Comparison of ENCODE assay signal across 14 cellular contexts in the genomic region with DNA sequence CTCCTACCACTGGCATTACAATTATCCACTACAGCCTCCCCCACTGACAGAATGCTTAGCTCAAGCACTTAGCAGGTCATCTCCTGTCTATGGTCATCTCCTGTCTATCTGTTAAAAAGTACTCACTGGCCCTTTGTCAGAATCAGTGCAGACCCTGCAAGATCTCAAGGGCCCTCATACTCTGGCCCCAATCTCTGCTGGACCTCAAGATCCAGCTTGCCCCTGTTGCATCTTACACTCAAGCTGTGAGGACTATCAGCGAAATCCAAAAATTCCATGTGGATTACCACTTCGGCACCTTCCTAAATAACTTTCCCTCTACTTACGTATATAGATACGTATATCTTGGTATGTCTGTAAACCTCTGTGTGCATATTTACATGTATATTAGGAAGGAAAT.
A peak's percentile ranks its signal among the peaks of the same experiment; 100 is the strongest.
DNase-seq lines count a peak whose midpoint lies in the region; ATAC-seq and TF ChIP-seq lines count a peak whose summit lies in the region.
"Had no signal": no experiment of that assay in that cellular context is flagged by ENCODE, and none has a peak within 500 bp of the region (broad histone marks: within the 10 kb centered on the region; RNA-seq: fewer than 3 reads in every experiment).

No MANE protein-coding gene starts in this region.

- H3K4me3 ChIP-seq in DND-41 (ENCODE audit: low read depth in 1 of 2, low read length in 2 of 2) (no peak overlapping the region), OCI-LY1 (ENCODE audit: low read depth, low read length, poor library complexity, severe bottlenecking) (no peak overlapping the region), endodermal cell (ENCODE audit: low read length) (no peak overlapping the region)
- H3K4me3 ChIP-seq: A549, GM23338 had no signal

- DNase-seq in DND-41 = no peak
- peak; percentile 51 for DNase-seq in endodermal cell
- no peak for DNase-seq in stimulated activated naive B cell treated with anti-CD40 and anti-IgM and Interleukin-4, amounts not matched to agents 10 μg/mL and 1 μg/mL and 100 μg/mL, for 72 hours
- DNase-seq in activated T-cell treated with anti-CD3 and anti-CD28 coated beads, Interleukin-2, amount 50 U/mL, for 1 hour = no peak
- DNase-seq: Caco-2; CD8-positive, alpha-beta memory T cell; GF-D8; H9 had no signal

- no peaks in the 10 kb centered on the region for H3K27me3 Mint-ChIP-seq in endodermal cell (ENCODE audit: insufficient read depth)
- no peaks in the 10 kb centered on the region for H3K27me3 Mint-ChIP-seq in stimulated activated naive B cell treated with anti-CD40 and anti-IgM and Interleukin-4, amounts not matched to agents 10 μg/mL and 1 μg/mL and 100 μg/mL, for 72 hours
- H3K27me3 Mint-ChIP-seq: CD8-positive, alpha-beta memory T cell; IgD-negative memory B cell had no signal

- 92% methylated on average over 3 of the region's 4 CpGs; no CpG with 5 or more reads in 1 of the 2 experiments for WGBS in endodermal cell (ENCODE audit: insufficient coverage in 1 of 2, insufficient read length in 1 of 2), 2 experiments

- H3K79me2 ChIP-seq in DND-41 (ENCODE audit: insufficient read depth, low read length) = peaks cover 39% of the 10 kb centered on the region
- no peaks in the 10 kb centered on the region for H3K79me2 ChIP-seq in OCI-LY1 (ENCODE audit: insufficient read depth, low read length)

- H3K9me2 ChIP-seq in OCI-LY1 (ENCODE audit: low read depth, low read length) = no peaks in the 10 kb centered on the region

- no peak overlapping the region for H3K4me2 ChIP-seq in DND-41 (ENCODE audit: insufficient read depth, low read length)
- peak overlapping the region; percentile 6; the same call in 1 of the 2 replicates for H3K4me2 ChIP-seq in OCI-LY1 (ENCODE audit: low read length)
- H3K4me2 ChIP-seq: A549, GM23338 had no signal

- H3K4me3 Mint-ChIP-seq in endodermal cell = no peak overlapping the region
- H3K4me3 Mint-ChIP-seq in stimulated activated naive B cell treated with anti-CD40 and anti-IgM and Interleukin-4, amounts not matched to agents 10 μg/mL and 1 μg/mL and 100 μg/mL, for 72 hours = no peak overlapping the region
- H3K4me3 Mint-ChIP-seq: GM23338, H9 had no signal

- H3K27ac ChIP-seq in DND-41 (ENCODE audit: low read length) (peak overlapping the region; percentile 55), OCI-LY1 (ENCODE audit: low read depth, low read length, poor library complexity, severe bottlenecking) (peak overlapping the region; percentile 90), endodermal cell (ENCODE audit: low read depth, low read length) (no peak overlapping the region)
- H3K27ac ChIP-seq: A549 had no signal

- no peak overlapping the region for H3K27ac Mint-ChIP-seq in endodermal cell
- H3K27ac Mint-ChIP-seq in stimulated activated naive B cell treated with anti-CD40 and anti-IgM and Interleukin-4, amounts not matched to agents 10 μg/mL and 1 μg/mL and 100 μg/mL, for 72 hours = peak overlapping the region; percentile 2
- H3K27ac Mint-ChIP-seq: GM23338, H9 had no signal

- no peak for TF ChIP-seq CTCF in DND-41 (IDR thresholded peaks at IDR 0.05; ENCODE audit: borderline replicate concordance, extremely low read depth, low read length, poor library complexity, severe bottlenecking)
- TF ChIP-seq CTCF in OCI-LY1 (IDR thresholded peaks at IDR 0.05; ENCODE audit: low read length) = no peak
- no peak for TF ChIP-seq CTCF in endodermal cell (conservative IDR thresholded peaks at IDR 0.05)

- no peak overlapping the region for H3K9ac ChIP-seq in DND-41 (ENCODE audit: low read depth, low read length)
- H3K9ac ChIP-seq in OCI-LY1 (ENCODE audit: low read length) = peak overlapping the region; percentile 4; the same call in 1 of the 2 replicates
- no peak overlapping the region for H3K9ac ChIP-seq in endodermal cell (ENCODE audit: extremely low read depth, low read length, poor library complexity, severe bottlenecking)

- H3K27me3 ChIP-seq in DND-41 (ENCODE audit: insufficient read depth, low read length, poor library complexity) (no peaks in the 10 kb centered on the region), OCI-LY1 (ENCODE audit: insufficient read depth, low read length) (no peaks in the 10 kb centered on the region), endodermal cell (ENCODE audit: control insufficient read depth, insufficient read depth, low read length, poor library complexity, severe bottlenecking) (no peaks in the 10 kb centered on the region)

- H3K9me3 ChIP-seq in DND-41 (ENCODE audit: insufficient read depth, low read length, severe bottlenecking) (peaks cover 16% of the 10 kb centered on the region), OCI-LY1 (ENCODE audit: low read length) (no peaks in the 10 kb centered on the region), endodermal cell (ENCODE audit: control insufficient read depth, low read length) (no peaks in the 10 kb centered on the region)
- H3K9me3 ChIP-seq: A549, Caco-2 had no signal

- ATAC-seq in DND-41 (ENCODE audit: insufficient read depth, low read depth) = no peak
- ATAC-seq in stimulated activated naive B cell treated with anti-CD40 and anti-IgM and Interleukin-4, amounts not matched to agents 10 μg/mL and 1 μg/mL and 100 μg/mL, for 72 hours (replicated peaks) = no peak
- ATAC-seq in HG02623 (IDR thresholded peaks at IDR 0.05; ENCODE audit: unreplicated experiment) = no peak
- no peak for ATAC-seq in GM18511 (IDR thresholded peaks at IDR 0.05; ENCODE audit: unreplicated experiment)
- ATAC-seq: A549, GM23338 had no signal

- no peaks in the 10 kb centered on the region for H3K36me3 Mint-ChIP-seq in endodermal cell (ENCODE audit: low read depth)
- peaks cover 4 to 11% of the 10 kb centered on the region in 2 donors for H3K36me3 Mint-ChIP-seq in stimulated activated naive B cell treated with anti-CD40 and anti-IgM and Interleukin-4, amounts not matched to agents 10 μg/mL and 1 μg/mL and 100 μg/mL, for 72 hours

- H3K9me3 Mint-ChIP-seq in endodermal cell = peaks cover 4% of the 10 kb centered on the region
- peaks cover 0 to 4% of the 10 kb centered on the region in 2 donors for H3K9me3 Mint-ChIP-seq in stimulated activated naive B cell treated with anti-CD40 and anti-IgM and Interleukin-4, amounts not matched to agents 10 μg/mL and 1 μg/mL and 100 μg/mL, for 72 hours
- H3K9me3 Mint-ChIP-seq: GM23338 had no signal

- peaks cover 52% of the 10 kb centered on the region for H3K4me1 ChIP-seq in DND-41 (ENCODE audit: insufficient read depth, low read length)
- H3K4me1 ChIP-seq in OCI-LY1 (ENCODE audit: insufficient read depth, low read length, severe bottlenecking) = peaks cover 89% of the 10 kb centered on the region
- H3K4me1 ChIP-seq in endodermal cell (ENCODE audit: control insufficient read depth, insufficient read depth, low read length) = peaks cover 8% of the 10 kb centered on the region
- H3K4me1 ChIP-seq: A549, Caco-2 had no signal

- H3F3A ChIP-seq in OCI-LY1 (ENCODE audit: insufficient read depth, low read length) = no peaks in the 10 kb centered on the region

- H3K36me3 ChIP-seq in DND-41 (ENCODE audit: insufficient read depth, low read length) (peaks cover 12% of the 10 kb centered on the region; the same call in 1 of the 2 replicates), OCI-LY1 (ENCODE audit: insufficient read depth, low read length) (no peaks in the 10 kb centered on the region), endodermal cell (ENCODE audit: control insufficient read depth, insufficient read depth, low read length) (no peaks in the 10 kb centered on the region)

- H4K20me1 ChIP-seq in DND-41 (ENCODE audit: insufficient read depth, low read length) (no peaks in the 10 kb centered on the region), OCI-LY1 (ENCODE audit: insufficient read depth, low read length) (no peaks in the 10 kb centered on the region)

- H2AFZ ChIP-seq in DND-41 (ENCODE audit: low read depth, low read length) = no peak overlapping the region
- no peak overlapping the region for H2AFZ ChIP-seq in OCI-LY1 (ENCODE audit: low read length)
- H2AFZ ChIP-seq: GM23338 had no signal

- H3K4me1 Mint-ChIP-seq in endodermal cell = peaks cover 55% of the 10 kb centered on the region
- peaks cover 43 to 80% of the 10 kb centered on the region in 2 donors for H3K4me1 Mint-ChIP-seq in stimulated activated naive B cell treated with anti-CD40 and anti-IgM and Interleukin-4, amounts not matched to agents 10 μg/mL and 1 μg/mL and 100 μg/mL, for 72 hours
